Comparison of ENCODE assay signal across 9 cellular contexts in genomic region chr7:135664046-135664589, GRCh38. TPM values are rescaled to one million over a fixed set of nuclear protein-coding genes. Genes with fewer than 3 reads are reported as not detected.
DNase-seq lines count a peak whose midpoint lies in the region; ATAC-seq, FAIRE-seq and TF ChIP-seq lines count a peak whose summit lies in the region.
"Had no signal": no experiment of that assay in that cellular context is flagged by ENCODE, and none has a peak within 500 bp of the region (broad histone marks: within the 10 kb centered on the region; RNA-seq: fewer than 3 reads in every experiment).

No MANE protein-coding gene starts in this region.

- H3K27me3 Mint-ChIP-seq in Caco-2 (ENCODE audit: insufficient read depth, unreplicated experiment) (no peaks in the 10 kb centered on the region), nephron (ENCODE audit: low read depth) (no peaks in the 10 kb centered on the region)

- no peak for FAIRE-seq in HTR-8/SVneo (lab: Jason Lieb, UNC)

- H3K4me3 ChIP-seq in Caco-2 (ENCODE audit: low read depth, low read length), result no peak overlapping the region
- peak overlapping the region in 1 of 2 donors; percentile 73 for H3K4me3 ChIP-seq in ascending aorta

- no TSS peak for BruUV-seq in Caco-2 (replicated peaks; lab: Mats Ljungman, UMichigan)

- H3K36me3 Mint-ChIP-seq in Caco-2 (ENCODE audit: insufficient read depth, unreplicated experiment), result no peaks in the 10 kb centered on the region
- H3K36me3 Mint-ChIP-seq in nephron (ENCODE audit: low read depth), result peaks cover 22% of the 10 kb centered on the region

- H3K27ac Mint-ChIP-seq in Caco-2 (ENCODE audit: unreplicated experiment), result no peak overlapping the region
- H3K27ac Mint-ChIP-seq in nephron, result peak overlapping the region; percentile 53 to 84 (median 79)

- H3K4me1 ChIP-seq in Caco-2 (peaks cover 11% of the 10 kb centered on the region), ascending aorta (peaks cover 0 to 19% of the 10 kb centered on the region in 2 donors)

- intact Hi-C loops in Caco-2 (cut with micrococcal nuclease; ENCODE audit: unreplicated experiment) (loop anchor here (5.0 kb wide), 2 partner anchors 152 to 338 kb away; partner anchors contain the start of gene CNOT4), ascending aorta (cut with DNase I) (loop anchor here (5.0 kb wide), 1 partner anchor 452 kb away; the partner anchor contains the start of gene WDR91), left colon (cut with DNase I, micrococcal nuclease) (no loop called here)

- no peak for TF ChIP-seq CTCF in Caco-2 (IDR thresholded peaks at IDR 0.05; ENCODE audit: insufficient read depth in 1 of 2, low read depth in 1 of 2, low read length in 1 of 2, severe bottlenecking in 1 of 2, unreplicated experiment in 1 of 2)
- no peak for TF ChIP-seq CTCF in ascending aorta (IDR thresholded peaks at IDR 0.05)
- TF ChIP-seq CTCF in nephron (IDR thresholded peaks at IDR 0.05; ENCODE audit: unreplicated experiment in 3 of 3), result no peak

- H3K36me3 ChIP-seq in Caco-2 (ENCODE audit: control insufficient read depth, insufficient read depth, low read length) (no peaks in the 10 kb centered on the region), ascending aorta (no peaks in the 10 kb centered on the region)

- POLR2A ChIA-PET in Caco-2 (lab: Charles Lee), result no interaction called here

- CTCF ChIA-PET in Caco-2 (lab: Charles Lee), result interaction anchor here (0.7 kb wide), 1 partner anchor 9 kb away, joined by 9 read pairs; no protein-coding TSS in a partner anchor

- DNase-seq in Caco-2, result no peak
- DNase-seq in NCI-H748 (lab: John Stamatoyannopoulos, UW; ENCODE audit: unreplicated experiment), result peak; percentile 42
- no peak for DNase-seq in ascending aorta (ENCODE audit: low spot score in 2 of 2)
- no peak for DNase-seq in left colon
- DNase-seq in DMS53 (lab: John Stamatoyannopoulos, UW), result no peak
- no peak for DNase-seq in HTR-8/SVneo (ENCODE audit: insufficient read length, low spot score)
- DNase-seq in ureter (ENCODE audit: low spot score), result no peak
- DNase-seq: NCI-H526 treated with DMSO at 0.1 percent for 48 hours had no signal

- no peaks in the 10 kb centered on the region for H3K27me3 ChIP-seq in Caco-2 (replicated peaks; ENCODE audit: control insufficient read depth, insufficient read depth, low read length)
- H3K27me3 ChIP-seq in ascending aorta, result no peaks in the 10 kb centered on the region

- H3K4me3 Mint-ChIP-seq in Caco-2 (ENCODE audit: unreplicated experiment) (peak overlapping the region; percentile 85), nephron (peak overlapping the region; percentile 95 to 98 (median 96))

- peaks cover 10% of the 10 kb centered on the region for H3K9me3 Mint-ChIP-seq in Caco-2 (ENCODE audit: unreplicated experiment)
- H3K9me3 Mint-ChIP-seq in nephron, result no peaks in the 10 kb centered on the region

- no peaks in the 10 kb centered on the region for H3K9me3 ChIP-seq in Caco-2
- no peaks in the 10 kb centered on the region for H3K9me3 ChIP-seq in ascending aorta

- H3K27ac ChIP-seq in ascending aorta, result peak overlapping the region; percentile 87 to 96

- peaks cover 8% of the 10 kb centered on the region for H3K4me1 Mint-ChIP-seq in Caco-2 (ENCODE audit: low read depth, unreplicated experiment)
- H3K4me1 Mint-ChIP-seq in nephron, result peaks cover 24% of the 10 kb centered on the region

- no peak for ATAC-seq in left colon

RNA-seq across cellular contexts. Expression of gene STMP1, which starts 1.8 kb away (rescaled TPM):
- total RNA-seq in Caco-2 (2022) (19.6 and 21.5 TPM in 2 replicates), ascending aorta (10.1 TPM), left colon (10 to 100 TPM; 22.6 to 30.4 TPM), ureter (32.9 TPM)

Comparison
In these comparisons a context has a peak if more than half of its experiments do, and no peak if none do; other contexts are left out.
1. intact Hi-C loops: an anchor here in Caco-2 (5.0 kb wide) and ascending aorta (5.0 kb wide); none called in left colon.